22 cellular contexts compared by ENCODE assay signal in genomic region chr2:11862049-11862448, GRCh38.
DNase-seq lines count a peak whose midpoint lies in the region; ATAC-seq, FAIRE-seq and TF ChIP-seq lines count a peak whose summit lies in the region.
"Had no signal": no experiment of that assay in that cellular context is flagged by ENCODE, and none has a peak within 500 bp of the region (broad histone marks: within the 10 kb centered on the region; RNA-seq: fewer than 3 reads in every experiment).

No MANE protein-coding gene starts in this region.

- no peak overlapping the region for H2BK120ac ChIP-seq in IMR-90 (ENCODE audit: low read depth, low read length)

- WGBS in IMR-90 (ENCODE audit: extremely low coverage in 2 of 2, insufficient read length in 1 of 2), 2 experiments: no CpG with 5 or more reads among the region's 3 CpGs

- no peak for TF ChIP-seq RAD21 in IMR-90 (IDR thresholded peaks at IDR 0.05; ENCODE audit: low read length)

- H3K9me3 ChIP-seq in IMR-90 (ENCODE audit: control insufficient read depth, insufficient read depth, low read length): peaks cover 10% of the 10 kb centered on the region; the same call in 1 of the 2 replicates
- H3K9me3 ChIP-seq: psoas muscle, suprapubic skin, vagina had no signal

- CTCF ChIA-PET in IMR-90 (lab: Yijun Ruan, JAX): interaction anchor here (1.3 kb wide), 1 partner anchor 1145 kb away, joined by 4 read pairs; no protein-coding TSS in a partner anchor

- no peak overlapping the region for H3K4me3 Mint-ChIP-seq in stimulated activated memory B cell treated with anti-CD40 and anti-IgM and Interleukin-4, amounts not matched to agents 10 μg/mL and 1 μg/mL and 100 μg/mL, for 72 hours
- H3K4me3 Mint-ChIP-seq: activated CD4-positive, alpha-beta memory T cell treated with anti-CD3 and anti-CD28 coated beads, Interleukin-2, amount 10 ng/mL, durations not matched to agents 7 days and 5 days; neural crest cell; T-helper 1 cell treated with Interleukin-12 subunit alpha and Interleukin-12 subunit beta and Interleukin-4 antibody, amounts not matched to agents 30 μg/mL and 1 μg/mL, for 36 hours had no signal

- H3K4me3 ChIP-seq in IMR-90 (ENCODE audit: insufficient read depth, low read depth, low read length): no peak overlapping the region
- H3K4me3 ChIP-seq: cardiac muscle cell, left lung, psoas muscle, suprapubic skin, vagina had no signal

- DNase-seq in IMR-90 (no peak), RPMI8226 (no peak), SKM-1 treated with dmso at 0.1 percent for 144 hours (lab: John Stamatoyannopoulos, UW; ENCODE audit: unreplicated experiment) (no peak), GM12891 (ENCODE audit: insufficient read length, low spot score) (no peak)
- DNase-seq: activated CD4-positive, alpha-beta memory T cell treated with anti-CD3 and anti-CD28 coated beads, Interleukin-2, amount 10 ng/mL, durations not matched to agents 7 days and 5 days; COR-L47; left lung; MV-4-11; NCI-H2081; NCI-H510A; psoas muscle; Right ventricle myocardium superior; stimulated activated CD8-positive, alpha-beta memory T cell treated with anti-CD3 and anti-CD28 coated beads, Interleukin-4, amount 100 ng/mL, for 48 hours had no signal

- H2AK9ac ChIP-seq in IMR-90 (replicated peaks; ENCODE audit: low read depth, low read length, poor library complexity): no peak overlapping the region

- H4K5ac ChIP-seq in IMR-90 (ENCODE audit: low read depth, low read length): no peak overlapping the region

- H3K9me3 Mint-ChIP-seq in stimulated activated memory B cell treated with anti-CD40 and anti-IgM and Interleukin-4, amounts not matched to agents 10 μg/mL and 1 μg/mL and 100 μg/mL, for 72 hours: peaks cover 7% of the 10 kb centered on the region

- no TSS peak for BruUV-seq in IMR-90 (replicated peaks; lab: Mats Ljungman, UMichigan)

- no peak overlapping the region for H4K91ac ChIP-seq in IMR-90 (ENCODE audit: insufficient read depth, low read depth, low read length)

- H2BK5ac ChIP-seq in IMR-90 (ENCODE audit: low read depth, low read length, poor library complexity, severe bottlenecking): no peak overlapping the region

- peak overlapping the region; percentile 49; the same call in 1 of the 2 replicates for H3K4ac ChIP-seq in IMR-90 (ENCODE audit: low read depth, low read length)

- peak; percentile 19 for ATAC-seq in GM18861 (IDR thresholded peaks at IDR 0.05; ENCODE audit: unreplicated experiment)
- ATAC-seq in GM21717 (IDR thresholded peaks at IDR 0.05; ENCODE audit: unreplicated experiment): peak; percentile 30
- no peak for ATAC-seq in IMR-90 (ENCODE audit: low read depth)
- no peak for ATAC-seq in stimulated activated memory B cell treated with anti-CD40 and anti-IgM and Interleukin-4, amounts not matched to agents 10 μg/mL and 1 μg/mL and 100 μg/mL, for 72 hours
- ATAC-seq: left lung, psoas muscle had no signal

- peaks cover 76% of the 10 kb centered on the region for H3K4me1 Mint-ChIP-seq in stimulated activated memory B cell treated with anti-CD40 and anti-IgM and Interleukin-4, amounts not matched to agents 10 μg/mL and 1 μg/mL and 100 μg/mL, for 72 hours

- no peaks in the 10 kb centered on the region; the same call in 1 of the 2 replicates for H3K27me3 ChIP-seq in IMR-90 (ENCODE audit: control insufficient read depth, insufficient read depth, low read length)
- H3K27me3 ChIP-seq: cardiac muscle cell, left lung, suprapubic skin, vagina had no signal

- dilution Hi-C loops in IMR-90 (cut with HindIII; ENCODE audit: low sequenced_read_pairs, unreplicated experiment): no loop called here

- no peak for TF ChIP-seq POLR2A in IMR-90 (IDR thresholded peaks at IDR 0.05; ENCODE audit: low read depth, low read length)
- TF ChIP-seq POLR2A in GM12891 (IDR thresholded peaks at IDR 0.05; ENCODE audit: low read depth, low read length): no peak

- H3K27ac ChIP-seq in IMR-90 (ENCODE audit: insufficient read depth, low read length): no peak overlapping the region
- H3K27ac ChIP-seq: cardiac muscle cell, left lung, psoas muscle, suprapubic skin, vagina, VCaP had no signal

- no peak overlapping the region for H3K56ac ChIP-seq in IMR-90 (ENCODE audit: extremely low read depth, insufficient read depth, low read length)

- no peak for TF ChIP-seq CTCF in IMR-90 (conservative IDR thresholded peaks at IDR 0.05; ENCODE audit: low read depth, low read length)

- no peaks in the 10 kb centered on the region for H3K36me3 ChIP-seq in IMR-90 (ENCODE audit: control insufficient read depth, insufficient read depth, low read length)
- H3K36me3 ChIP-seq: cardiac muscle cell, left lung, suprapubic skin, vagina had no signal

- H3K27ac Mint-ChIP-seq in stimulated activated memory B cell treated with anti-CD40 and anti-IgM and Interleukin-4, amounts not matched to agents 10 μg/mL and 1 μg/mL and 100 μg/mL, for 72 hours: peak overlapping the region; percentile 21
- H3K27ac Mint-ChIP-seq: activated CD4-positive, alpha-beta memory T cell treated with anti-CD3 and anti-CD28 coated beads, Interleukin-2, amount 10 ng/mL, durations not matched to agents 7 days and 5 days; T-helper 1 cell treated with Interleukin-12 subunit alpha and Interleukin-12 subunit beta and Interleukin-4 antibody, amounts not matched to agents 30 μg/mL and 1 μg/mL, for 36 hours had no signal

- H2BK20ac ChIP-seq in IMR-90 (ENCODE audit: low read depth, low read length): no peak overlapping the region

- in situ Hi-C loops in IMR-90 (cut with MboI; ENCODE audit: low sequenced_read_pairs): loop anchor here (10.0 kb wide), 1 partner anchor 853 kb away; the partner anchor contains the start of gene TRIB2

- FAIRE-seq in GM12891 (lab: Jason Lieb, UNC): no peak

- H4K20me1 ChIP-seq in IMR-90 (ENCODE audit: insufficient read depth, low read length): no peaks in the 10 kb centered on the region

- H3K18ac ChIP-seq in IMR-90 (ENCODE audit: low read depth, low read length): no peak overlapping the region

- intact Hi-C loops in IMR-90 (cut with micrococcal nuclease): loop anchor here (2.0 to 5.0 kb wide), 3 partner anchors 189 to 1145 kb away; no protein-coding TSS in a partner anchor

- H3K9me1 ChIP-seq in IMR-90 (ENCODE audit: insufficient read depth, low read length): no peaks in the 10 kb centered on the region

- no peak overlapping the region for H2AFZ ChIP-seq in IMR-90 (replicated peaks; ENCODE audit: low read length, poor library complexity)

- no peaks in the 10 kb centered on the region for H3K27me3 Mint-ChIP-seq in stimulated activated memory B cell treated with anti-CD40 and anti-IgM and Interleukin-4, amounts not matched to agents 10 μg/mL and 1 μg/mL and 100 μg/mL, for 72 hours

- peaks cover 2% of the 10 kb centered on the region; the same call in 1 of the 2 replicates for H3K4me1 ChIP-seq in IMR-90 (ENCODE audit: control insufficient read depth, insufficient read depth, low read length)

- POLR2A ChIA-PET in IMR-90 (lab: Charles Lee; ENCODE audit: unreplicated experiment): no interaction called here

- no peak overlapping the region for H4K8ac ChIP-seq in IMR-90 (ENCODE audit: low read depth in 2 of 2, low read length in 2 of 2)

- H3K9ac ChIP-seq in IMR-90 (ENCODE audit: low read depth, low read length): no peak overlapping the region

- H3K79me1 ChIP-seq in IMR-90 (ENCODE audit: low read depth in 1 of 2, low read length in 2 of 2): no peaks in the 10 kb centered on the region

- H3K36me3 Mint-ChIP-seq in stimulated activated memory B cell treated with anti-CD40 and anti-IgM and Interleukin-4, amounts not matched to agents 10 μg/mL and 1 μg/mL and 100 μg/mL, for 72 hours: peaks cover 6% of the 10 kb centered on the region

- no peak overlapping the region for H3K14ac ChIP-seq in IMR-90 (replicated peaks; ENCODE audit: low read depth, low read length)

- H2BK15ac ChIP-seq in IMR-90 (ENCODE audit: low read depth, low read length): no peak overlapping the region

- no peak overlapping the region for H3K23ac ChIP-seq in IMR-90 (ENCODE audit: low read depth, low read length)

- H2AK5ac ChIP-seq in IMR-90 (ENCODE audit: low read depth, low read length): no peak overlapping the region

- H3K4me2 ChIP-seq in IMR-90 (ENCODE audit: low read depth, low read length): no peak overlapping the region

TF ChIP-seq in IMR-90, 13 proteins besides CTCF, POLR2A, EP300 and RAD21 (continues in another document):
- TF ChIP-seq CHD1 (IDR thresholded peaks at IDR 0.05; ENCODE audit: low read depth, low read length) (no peak), MAFK (IDR thresholded peaks at IDR 0.05; ENCODE audit: low read depth, low read length) (no peak), NFE2L2 (IDR thresholded peaks at IDR 0.05; ENCODE audit: low read depth, low read length) (no peak), BHLHE40 (IDR thresholded peaks at IDR 0.05; ENCODE audit: low read depth, low read length) (no peak), ELK1 (IDR thresholded peaks at IDR 0.05; ENCODE audit: borderline replicate concordance, low read depth, low read length) (no peak), MXI1 (IDR thresholded peaks at IDR 0.05; ENCODE audit: borderline replicate concordance, low read depth, low read length) (no peak)

TF ChIP-seq in GM12891, 5 proteins besides CTCF, POLR2A, EP300 and RAD21:
- no peak for TF ChIP-seq TAF1 (IDR thresholded peaks at IDR 0.05; ENCODE audit: low read depth, low read length)
- TF ChIP-seq POU2F2 (IDR thresholded peaks at IDR 0.05; ENCODE audit: low read depth, low read length): no peak
- no peak for TF ChIP-seq POLR2AphosphoS5 (IDR thresholded peaks at IDR 0.05; ENCODE audit: low read depth, low read length)
- TF ChIP-seq SPI1 (IDR thresholded peaks at IDR 0.05; ENCODE audit: low read depth, low read length): no peak
- no peak for TF ChIP-seq PAX5 (IDR thresholded peaks at IDR 0.05; ENCODE audit: insufficient read depth, low read length, severe bottlenecking)

Comparison
In these comparisons a context has a peak if more than half of its experiments do, and no peak if none do; other contexts are left out.
1. ATAC-seq: peak in GM18861 (single experiment) and GM21717 (single experiment); none in IMR-90 (single experiment) and stimulated activated memory B cell treated with anti-CD40 and anti-IgM and Interleukin-4, amounts not matched to agents 10 μg/mL and 1 μg/mL and 100 μg/mL, for 72 hours (single experiment).